1 cellular context compared by ENCODE assay signal in the genomic region with DNA sequence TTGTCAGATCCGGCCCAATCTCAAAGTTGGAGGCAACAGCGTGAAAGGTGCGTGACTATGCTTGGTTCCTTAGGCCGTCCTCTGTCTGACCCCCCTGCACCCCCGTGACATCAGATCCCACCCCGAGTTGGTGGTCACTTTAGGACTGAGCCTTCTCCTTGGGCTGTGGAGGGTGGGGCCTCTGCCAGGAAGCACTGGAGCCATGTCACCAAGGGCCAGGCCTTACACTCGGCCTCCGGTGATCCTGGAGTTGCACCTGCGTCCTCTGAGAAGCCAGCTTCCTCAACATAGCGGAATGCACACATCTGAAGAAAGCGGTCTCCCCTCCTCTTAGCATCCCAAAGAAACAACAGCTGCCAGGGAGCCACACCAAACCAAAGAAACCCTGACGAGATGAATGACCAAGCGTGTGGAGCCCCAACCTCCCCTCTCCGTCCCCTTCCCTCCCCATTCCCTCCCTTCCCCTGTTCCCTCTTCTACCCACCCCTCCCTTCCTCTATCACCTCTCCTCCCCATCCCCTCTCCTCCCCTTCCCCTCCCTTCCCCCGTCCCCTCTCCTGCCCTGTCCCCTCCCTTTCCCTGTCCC.
TF ChIP-seq lines count a peak whose summit lies in the region.

No MANE protein-coding gene starts in this region.

TF ChIP-seq in H1, 55 proteins besides CTCF, POLR2A, EP300 and RAD21:
- TF ChIP-seq POLR2AphosphoS5 (IDR thresholded peaks at IDR 0.05; ENCODE audit: low read depth, low read length) (no peak), GTF2F1 (IDR thresholded peaks at IDR 0.05; ENCODE audit: borderline replicate concordance, low read depth, low read length) (no peak), GABPA (IDR thresholded peaks at IDR 0.05; ENCODE audit: borderline replicate concordance, insufficient read depth, low read length) (no peak), KDM1A (IDR thresholded peaks at IDR 0.05; ENCODE audit: borderline replicate concordance, low read length) (no peak), RNF2 (IDR thresholded peaks at IDR 0.05; ENCODE audit: borderline replicate concordance, low read depth, low read length, missing control alignments, poor library complexity, severe bottlenecking) (no peak), EZH2 (IDR thresholded peaks at IDR 0.05; ENCODE audit: low read depth, low read length, severe bottlenecking) (no peak), CEBPB (IDR thresholded peaks at IDR 0.05; ENCODE audit: low read depth, low read length) (no peak), POU5F1 (IDR thresholded peaks at IDR 0.05; ENCODE audit: low read depth, low read length) (no peak), NANOG (IDR thresholded peaks at IDR 0.05; ENCODE audit: insufficient read depth, low read depth, low read length, poor library complexity, severe bottlenecking) (no peak), SIX5 (IDR thresholded peaks at IDR 0.05; ENCODE audit: low read depth, low read length) (no peak), JUN (IDR thresholded peaks at IDR 0.05; ENCODE audit: low read depth, low read length) (no peak), TAF1 (IDR thresholded peaks at IDR 0.05; ENCODE audit: low read depth, low read length) (no peak), YY1 (IDR thresholded peaks at IDR 0.05; ENCODE audit: low read depth, low read length) (no peak), FOSL1 (IDR thresholded peaks at IDR 0.05; ENCODE audit: insufficient read depth, low read depth, low read length) (no peak), NRF1 (IDR thresholded peaks at IDR 0.05; ENCODE audit: low read depth, low read length) (no peak)
- TF ChIP-seq, protein P1, sequence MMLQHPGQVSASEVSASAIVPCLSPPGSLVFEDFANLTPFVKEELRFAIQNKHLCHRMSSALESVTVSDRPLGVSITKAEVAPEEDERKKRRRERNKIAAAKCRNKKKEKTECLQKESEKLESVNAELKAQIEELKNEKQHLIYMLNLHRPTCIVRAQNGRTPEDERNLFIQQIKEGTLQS (IDR thresholded peaks at IDR 0.05; ENCODE audit: insufficient read depth, low read depth, low read length), result no peak
- TF ChIP-seq, protein P2, sequence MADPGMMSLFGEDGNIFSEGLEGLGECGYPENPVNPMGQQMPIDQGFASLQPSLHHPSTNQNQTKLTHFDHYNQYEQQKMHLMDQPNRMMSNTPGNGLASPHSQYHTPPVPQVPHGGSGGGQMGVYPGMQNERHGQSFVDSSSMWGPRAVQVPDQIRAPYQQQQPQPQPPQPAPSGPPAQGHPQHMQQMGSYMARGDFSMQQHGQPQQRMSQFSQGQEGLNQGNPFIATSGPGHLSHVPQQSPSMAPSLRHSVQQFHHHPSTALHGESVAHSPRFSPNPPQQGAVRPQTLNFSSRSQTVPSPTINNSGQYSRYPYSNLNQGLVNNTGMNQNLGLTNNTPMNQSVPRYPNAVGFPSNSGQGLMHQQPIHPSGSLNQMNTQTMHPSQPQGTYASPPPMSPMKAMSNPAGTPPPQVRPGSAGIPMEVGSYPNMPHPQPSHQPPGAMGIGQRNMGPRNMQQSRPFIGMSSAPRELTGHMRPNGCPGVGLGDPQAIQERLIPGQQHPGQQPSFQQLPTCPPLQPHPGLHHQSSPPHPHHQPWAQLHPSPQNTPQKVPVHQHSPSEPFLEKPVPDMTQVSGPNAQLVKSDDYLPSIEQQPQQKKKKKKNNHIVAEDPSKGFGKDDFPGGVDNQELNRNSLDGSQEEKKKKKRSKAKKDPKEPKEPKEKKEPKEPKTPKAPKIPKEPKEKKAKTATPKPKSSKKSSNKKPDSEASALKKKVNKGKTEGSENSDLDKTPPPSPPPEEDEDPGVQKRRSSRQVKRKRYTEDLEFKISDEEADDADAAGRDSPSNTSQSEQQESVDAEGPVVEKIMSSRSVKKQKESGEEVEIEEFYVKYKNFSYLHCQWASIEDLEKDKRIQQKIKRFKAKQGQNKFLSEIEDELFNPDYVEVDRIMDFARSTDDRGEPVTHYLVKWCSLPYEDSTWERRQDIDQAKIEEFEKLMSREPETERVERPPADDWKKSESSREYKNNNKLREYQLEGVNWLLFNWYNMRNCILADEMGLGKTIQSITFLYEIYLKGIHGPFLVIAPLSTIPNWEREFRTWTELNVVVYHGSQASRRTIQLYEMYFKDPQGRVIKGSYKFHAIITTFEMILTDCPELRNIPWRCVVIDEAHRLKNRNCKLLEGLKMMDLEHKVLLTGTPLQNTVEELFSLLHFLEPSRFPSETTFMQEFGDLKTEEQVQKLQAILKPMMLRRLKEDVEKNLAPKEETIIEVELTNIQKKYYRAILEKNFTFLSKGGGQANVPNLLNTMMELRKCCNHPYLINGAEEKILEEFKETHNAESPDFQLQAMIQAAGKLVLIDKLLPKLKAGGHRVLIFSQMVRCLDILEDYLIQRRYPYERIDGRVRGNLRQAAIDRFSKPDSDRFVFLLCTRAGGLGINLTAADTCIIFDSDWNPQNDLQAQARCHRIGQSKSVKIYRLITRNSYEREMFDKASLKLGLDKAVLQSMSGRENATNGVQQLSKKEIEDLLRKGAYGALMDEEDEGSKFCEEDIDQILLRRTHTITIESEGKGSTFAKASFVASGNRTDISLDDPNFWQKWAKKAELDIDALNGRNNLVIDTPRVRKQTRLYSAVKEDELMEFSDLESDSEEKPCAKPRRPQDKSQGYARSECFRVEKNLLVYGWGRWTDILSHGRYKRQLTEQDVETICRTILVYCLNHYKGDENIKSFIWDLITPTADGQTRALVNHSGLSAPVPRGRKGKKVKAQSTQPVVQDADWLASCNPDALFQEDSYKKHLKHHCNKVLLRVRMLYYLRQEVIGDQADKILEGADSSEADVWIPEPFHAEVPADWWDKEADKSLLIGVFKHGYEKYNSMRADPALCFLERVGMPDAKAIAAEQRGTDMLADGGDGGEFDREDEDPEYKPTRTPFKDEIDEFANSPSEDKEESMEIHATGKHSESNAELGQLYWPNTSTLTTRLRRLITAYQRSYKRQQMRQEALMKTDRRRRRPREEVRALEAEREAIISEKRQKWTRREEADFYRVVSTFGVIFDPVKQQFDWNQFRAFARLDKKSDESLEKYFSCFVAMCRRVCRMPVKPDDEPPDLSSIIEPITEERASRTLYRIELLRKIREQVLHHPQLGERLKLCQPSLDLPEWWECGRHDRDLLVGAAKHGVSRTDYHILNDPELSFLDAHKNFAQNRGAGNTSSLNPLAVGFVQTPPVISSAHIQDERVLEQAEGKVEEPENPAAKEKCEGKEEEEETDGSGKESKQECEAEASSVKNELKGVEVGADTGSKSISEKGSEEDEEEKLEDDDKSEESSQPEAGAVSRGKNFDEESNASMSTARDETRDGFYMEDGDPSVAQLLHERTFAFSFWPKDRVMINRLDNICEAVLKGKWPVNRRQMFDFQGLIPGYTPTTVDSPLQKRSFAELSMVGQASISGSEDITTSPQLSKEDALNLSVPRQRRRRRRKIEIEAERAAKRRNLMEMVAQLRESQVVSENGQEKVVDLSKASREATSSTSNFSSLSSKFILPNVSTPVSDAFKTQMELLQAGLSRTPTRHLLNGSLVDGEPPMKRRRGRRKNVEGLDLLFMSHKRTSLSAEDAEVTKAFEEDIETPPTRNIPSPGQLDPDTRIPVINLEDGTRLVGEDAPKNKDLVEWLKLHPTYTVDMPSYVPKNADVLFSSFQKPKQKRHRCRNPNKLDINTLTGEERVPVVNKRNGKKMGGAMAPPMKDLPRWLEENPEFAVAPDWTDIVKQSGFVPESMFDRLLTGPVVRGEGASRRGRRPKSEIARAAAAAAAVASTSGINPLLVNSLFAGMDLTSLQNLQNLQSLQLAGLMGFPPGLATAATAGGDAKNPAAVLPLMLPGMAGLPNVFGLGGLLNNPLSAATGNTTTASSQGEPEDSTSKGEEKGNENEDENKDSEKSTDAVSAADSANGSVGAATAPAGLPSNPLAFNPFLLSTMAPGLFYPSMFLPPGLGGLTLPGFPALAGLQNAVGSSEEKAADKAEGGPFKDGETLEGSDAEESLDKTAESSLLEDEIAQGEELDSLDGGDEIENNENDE (IDR thresholded peaks at IDR 0.05; ENCODE audit: insufficient replicate concordance, low read length), result no peak
- TF ChIP-seq, protein P3, sequence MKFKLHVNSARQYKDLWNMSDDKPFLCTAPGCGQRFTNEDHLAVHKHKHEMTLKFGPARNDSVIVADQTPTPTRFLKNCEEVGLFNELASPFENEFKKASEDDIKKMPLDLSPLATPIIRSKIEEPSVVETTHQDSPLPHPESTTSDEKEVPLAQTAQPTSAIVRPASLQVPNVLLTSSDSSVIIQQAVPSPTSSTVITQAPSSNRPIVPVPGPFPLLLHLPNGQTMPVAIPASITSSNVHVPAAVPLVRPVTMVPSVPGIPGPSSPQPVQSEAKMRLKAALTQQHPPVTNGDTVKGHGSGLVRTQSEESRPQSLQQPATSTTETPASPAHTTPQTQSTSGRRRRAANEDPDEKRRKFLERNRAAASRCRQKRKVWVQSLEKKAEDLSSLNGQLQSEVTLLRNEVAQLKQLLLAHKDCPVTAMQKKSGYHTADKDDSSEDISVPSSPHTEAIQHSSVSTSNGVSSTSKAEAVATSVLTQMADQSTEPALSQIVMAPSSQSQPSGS (IDR thresholded peaks at IDR 0.05; ENCODE audit: low read length), result no peak
- TF ChIP-seq, protein P4, sequence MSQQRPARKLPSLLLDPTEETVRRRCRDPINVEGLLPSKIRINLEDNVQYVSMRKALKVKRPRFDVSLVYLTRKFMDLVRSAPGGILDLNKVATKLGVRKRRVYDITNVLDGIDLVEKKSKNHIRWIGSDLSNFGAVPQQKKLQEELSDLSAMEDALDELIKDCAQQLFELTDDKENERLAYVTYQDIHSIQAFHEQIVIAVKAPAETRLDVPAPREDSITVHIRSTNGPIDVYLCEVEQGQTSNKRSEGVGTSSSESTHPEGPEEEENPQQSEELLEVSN (IDR thresholded peaks at IDR 0.05), result no peak
- TF ChIP-seq, protein P5, sequence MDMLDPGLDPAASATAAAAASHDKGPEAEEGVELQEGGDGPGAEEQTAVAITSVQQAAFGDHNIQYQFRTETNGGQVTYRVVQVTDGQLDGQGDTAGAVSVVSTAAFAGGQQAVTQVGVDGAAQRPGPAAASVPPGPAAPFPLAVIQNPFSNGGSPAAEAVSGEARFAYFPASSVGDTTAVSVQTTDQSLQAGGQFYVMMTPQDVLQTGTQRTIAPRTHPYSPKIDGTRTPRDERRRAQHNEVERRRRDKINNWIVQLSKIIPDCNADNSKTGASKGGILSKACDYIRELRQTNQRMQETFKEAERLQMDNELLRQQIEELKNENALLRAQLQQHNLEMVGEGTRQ (IDR thresholded peaks at IDR 0.05; ENCODE audit: low read length), result no peak
